Comparison of ENCODE assay signal across 1 cellular context in the genomic region with DNA sequence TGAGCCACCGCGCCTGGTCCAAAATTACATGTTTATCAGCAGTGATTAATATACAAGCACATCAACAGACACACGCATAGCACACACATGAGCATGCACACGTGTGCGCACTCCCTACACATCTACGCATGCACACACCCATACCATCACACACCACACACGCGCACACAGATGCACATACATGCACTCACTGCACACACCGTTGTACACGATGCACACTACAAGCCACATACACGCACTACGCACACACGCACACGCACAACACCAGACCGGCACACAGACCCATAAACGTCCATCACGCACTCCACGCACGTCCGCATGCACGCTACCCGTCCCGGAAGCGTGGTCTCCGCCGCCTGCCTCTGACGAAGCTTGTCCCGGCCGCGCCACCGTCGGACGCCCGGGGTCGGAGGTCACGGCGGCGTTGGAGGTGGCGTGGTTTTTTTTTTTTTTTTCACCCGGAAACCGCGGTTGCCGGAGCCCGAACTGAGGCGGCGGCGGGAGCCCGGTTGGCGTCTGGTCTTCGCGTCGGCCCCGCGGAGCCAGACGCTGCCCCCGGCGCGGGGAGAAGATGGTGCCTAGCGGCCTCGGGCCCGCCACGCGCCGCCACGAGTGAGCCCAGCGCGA.
TF ChIP-seq lines count a peak whose summit lies in the region.

A gene with protein sequence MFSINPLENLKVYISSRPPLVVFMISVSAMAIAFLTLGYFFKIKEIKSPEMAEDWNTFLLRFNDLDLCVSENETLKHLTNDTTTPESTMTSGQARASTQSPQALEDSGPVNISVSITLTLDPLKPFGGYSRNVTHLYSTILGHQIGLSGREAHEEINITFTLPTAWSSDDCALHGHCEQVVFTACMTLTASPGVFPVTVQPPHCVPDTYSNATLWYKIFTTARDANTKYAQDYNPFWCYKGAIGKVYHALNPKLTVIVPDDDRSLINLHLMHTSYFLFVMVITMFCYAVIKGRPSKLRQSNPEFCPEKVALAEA (plus strand): TSS at position 457 of the 627 bp plus-strand sequence. CDS start 20,641 bp downstream, outside the sequence.

TF ChIP-seq in K562, 482 proteins besides CTCF, POLR2A, EP300 and RAD21 (continued from another document and continues in another):
- TF ChIP-seq, protein P1, sequence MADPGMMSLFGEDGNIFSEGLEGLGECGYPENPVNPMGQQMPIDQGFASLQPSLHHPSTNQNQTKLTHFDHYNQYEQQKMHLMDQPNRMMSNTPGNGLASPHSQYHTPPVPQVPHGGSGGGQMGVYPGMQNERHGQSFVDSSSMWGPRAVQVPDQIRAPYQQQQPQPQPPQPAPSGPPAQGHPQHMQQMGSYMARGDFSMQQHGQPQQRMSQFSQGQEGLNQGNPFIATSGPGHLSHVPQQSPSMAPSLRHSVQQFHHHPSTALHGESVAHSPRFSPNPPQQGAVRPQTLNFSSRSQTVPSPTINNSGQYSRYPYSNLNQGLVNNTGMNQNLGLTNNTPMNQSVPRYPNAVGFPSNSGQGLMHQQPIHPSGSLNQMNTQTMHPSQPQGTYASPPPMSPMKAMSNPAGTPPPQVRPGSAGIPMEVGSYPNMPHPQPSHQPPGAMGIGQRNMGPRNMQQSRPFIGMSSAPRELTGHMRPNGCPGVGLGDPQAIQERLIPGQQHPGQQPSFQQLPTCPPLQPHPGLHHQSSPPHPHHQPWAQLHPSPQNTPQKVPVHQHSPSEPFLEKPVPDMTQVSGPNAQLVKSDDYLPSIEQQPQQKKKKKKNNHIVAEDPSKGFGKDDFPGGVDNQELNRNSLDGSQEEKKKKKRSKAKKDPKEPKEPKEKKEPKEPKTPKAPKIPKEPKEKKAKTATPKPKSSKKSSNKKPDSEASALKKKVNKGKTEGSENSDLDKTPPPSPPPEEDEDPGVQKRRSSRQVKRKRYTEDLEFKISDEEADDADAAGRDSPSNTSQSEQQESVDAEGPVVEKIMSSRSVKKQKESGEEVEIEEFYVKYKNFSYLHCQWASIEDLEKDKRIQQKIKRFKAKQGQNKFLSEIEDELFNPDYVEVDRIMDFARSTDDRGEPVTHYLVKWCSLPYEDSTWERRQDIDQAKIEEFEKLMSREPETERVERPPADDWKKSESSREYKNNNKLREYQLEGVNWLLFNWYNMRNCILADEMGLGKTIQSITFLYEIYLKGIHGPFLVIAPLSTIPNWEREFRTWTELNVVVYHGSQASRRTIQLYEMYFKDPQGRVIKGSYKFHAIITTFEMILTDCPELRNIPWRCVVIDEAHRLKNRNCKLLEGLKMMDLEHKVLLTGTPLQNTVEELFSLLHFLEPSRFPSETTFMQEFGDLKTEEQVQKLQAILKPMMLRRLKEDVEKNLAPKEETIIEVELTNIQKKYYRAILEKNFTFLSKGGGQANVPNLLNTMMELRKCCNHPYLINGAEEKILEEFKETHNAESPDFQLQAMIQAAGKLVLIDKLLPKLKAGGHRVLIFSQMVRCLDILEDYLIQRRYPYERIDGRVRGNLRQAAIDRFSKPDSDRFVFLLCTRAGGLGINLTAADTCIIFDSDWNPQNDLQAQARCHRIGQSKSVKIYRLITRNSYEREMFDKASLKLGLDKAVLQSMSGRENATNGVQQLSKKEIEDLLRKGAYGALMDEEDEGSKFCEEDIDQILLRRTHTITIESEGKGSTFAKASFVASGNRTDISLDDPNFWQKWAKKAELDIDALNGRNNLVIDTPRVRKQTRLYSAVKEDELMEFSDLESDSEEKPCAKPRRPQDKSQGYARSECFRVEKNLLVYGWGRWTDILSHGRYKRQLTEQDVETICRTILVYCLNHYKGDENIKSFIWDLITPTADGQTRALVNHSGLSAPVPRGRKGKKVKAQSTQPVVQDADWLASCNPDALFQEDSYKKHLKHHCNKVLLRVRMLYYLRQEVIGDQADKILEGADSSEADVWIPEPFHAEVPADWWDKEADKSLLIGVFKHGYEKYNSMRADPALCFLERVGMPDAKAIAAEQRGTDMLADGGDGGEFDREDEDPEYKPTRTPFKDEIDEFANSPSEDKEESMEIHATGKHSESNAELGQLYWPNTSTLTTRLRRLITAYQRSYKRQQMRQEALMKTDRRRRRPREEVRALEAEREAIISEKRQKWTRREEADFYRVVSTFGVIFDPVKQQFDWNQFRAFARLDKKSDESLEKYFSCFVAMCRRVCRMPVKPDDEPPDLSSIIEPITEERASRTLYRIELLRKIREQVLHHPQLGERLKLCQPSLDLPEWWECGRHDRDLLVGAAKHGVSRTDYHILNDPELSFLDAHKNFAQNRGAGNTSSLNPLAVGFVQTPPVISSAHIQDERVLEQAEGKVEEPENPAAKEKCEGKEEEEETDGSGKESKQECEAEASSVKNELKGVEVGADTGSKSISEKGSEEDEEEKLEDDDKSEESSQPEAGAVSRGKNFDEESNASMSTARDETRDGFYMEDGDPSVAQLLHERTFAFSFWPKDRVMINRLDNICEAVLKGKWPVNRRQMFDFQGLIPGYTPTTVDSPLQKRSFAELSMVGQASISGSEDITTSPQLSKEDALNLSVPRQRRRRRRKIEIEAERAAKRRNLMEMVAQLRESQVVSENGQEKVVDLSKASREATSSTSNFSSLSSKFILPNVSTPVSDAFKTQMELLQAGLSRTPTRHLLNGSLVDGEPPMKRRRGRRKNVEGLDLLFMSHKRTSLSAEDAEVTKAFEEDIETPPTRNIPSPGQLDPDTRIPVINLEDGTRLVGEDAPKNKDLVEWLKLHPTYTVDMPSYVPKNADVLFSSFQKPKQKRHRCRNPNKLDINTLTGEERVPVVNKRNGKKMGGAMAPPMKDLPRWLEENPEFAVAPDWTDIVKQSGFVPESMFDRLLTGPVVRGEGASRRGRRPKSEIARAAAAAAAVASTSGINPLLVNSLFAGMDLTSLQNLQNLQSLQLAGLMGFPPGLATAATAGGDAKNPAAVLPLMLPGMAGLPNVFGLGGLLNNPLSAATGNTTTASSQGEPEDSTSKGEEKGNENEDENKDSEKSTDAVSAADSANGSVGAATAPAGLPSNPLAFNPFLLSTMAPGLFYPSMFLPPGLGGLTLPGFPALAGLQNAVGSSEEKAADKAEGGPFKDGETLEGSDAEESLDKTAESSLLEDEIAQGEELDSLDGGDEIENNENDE (IDR thresholded peaks at IDR 0.05; ENCODE audit: low read depth, low read length) = no peak
- TF ChIP-seq HDAC1 (IDR thresholded peaks at IDR 0.05) = peak; percentile 68 to 100; a peak in 3 of 4 replicates
- peak; percentile 97 for TF ChIP-seq NBN (IDR thresholded peaks at IDR 0.05; ENCODE audit: low read depth)
- TF ChIP-seq, protein P2, sequence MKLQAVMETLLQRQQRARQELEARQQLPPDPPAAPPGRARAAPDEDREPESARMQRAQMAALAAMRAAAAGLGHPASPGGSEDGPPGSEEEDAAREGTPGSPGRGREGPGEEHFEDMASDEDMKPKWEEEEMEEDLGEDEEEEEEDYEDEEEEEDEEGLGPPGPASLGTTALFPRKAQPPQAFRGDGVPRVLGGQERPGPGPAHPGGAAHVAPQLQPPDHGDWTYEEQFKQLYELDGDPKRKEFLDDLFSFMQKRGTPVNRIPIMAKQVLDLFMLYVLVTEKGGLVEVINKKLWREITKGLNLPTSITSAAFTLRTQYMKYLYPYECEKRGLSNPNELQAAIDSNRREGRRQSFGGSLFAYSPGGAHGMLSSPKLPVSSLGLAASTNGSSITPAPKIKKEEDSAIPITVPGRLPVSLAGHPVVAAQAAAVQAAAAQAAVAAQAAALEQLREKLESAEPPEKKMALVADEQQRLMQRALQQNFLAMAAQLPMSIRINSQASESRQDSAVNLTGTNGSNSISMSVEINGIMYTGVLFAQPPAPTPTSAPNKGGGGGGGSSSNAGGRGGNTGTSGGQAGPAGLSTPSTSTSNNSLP (IDR thresholded peaks at IDR 0.05; ENCODE audit: borderline replicate concordance, low read depth, low read length) = no peak
- TF ChIP-seq, protein P3, sequence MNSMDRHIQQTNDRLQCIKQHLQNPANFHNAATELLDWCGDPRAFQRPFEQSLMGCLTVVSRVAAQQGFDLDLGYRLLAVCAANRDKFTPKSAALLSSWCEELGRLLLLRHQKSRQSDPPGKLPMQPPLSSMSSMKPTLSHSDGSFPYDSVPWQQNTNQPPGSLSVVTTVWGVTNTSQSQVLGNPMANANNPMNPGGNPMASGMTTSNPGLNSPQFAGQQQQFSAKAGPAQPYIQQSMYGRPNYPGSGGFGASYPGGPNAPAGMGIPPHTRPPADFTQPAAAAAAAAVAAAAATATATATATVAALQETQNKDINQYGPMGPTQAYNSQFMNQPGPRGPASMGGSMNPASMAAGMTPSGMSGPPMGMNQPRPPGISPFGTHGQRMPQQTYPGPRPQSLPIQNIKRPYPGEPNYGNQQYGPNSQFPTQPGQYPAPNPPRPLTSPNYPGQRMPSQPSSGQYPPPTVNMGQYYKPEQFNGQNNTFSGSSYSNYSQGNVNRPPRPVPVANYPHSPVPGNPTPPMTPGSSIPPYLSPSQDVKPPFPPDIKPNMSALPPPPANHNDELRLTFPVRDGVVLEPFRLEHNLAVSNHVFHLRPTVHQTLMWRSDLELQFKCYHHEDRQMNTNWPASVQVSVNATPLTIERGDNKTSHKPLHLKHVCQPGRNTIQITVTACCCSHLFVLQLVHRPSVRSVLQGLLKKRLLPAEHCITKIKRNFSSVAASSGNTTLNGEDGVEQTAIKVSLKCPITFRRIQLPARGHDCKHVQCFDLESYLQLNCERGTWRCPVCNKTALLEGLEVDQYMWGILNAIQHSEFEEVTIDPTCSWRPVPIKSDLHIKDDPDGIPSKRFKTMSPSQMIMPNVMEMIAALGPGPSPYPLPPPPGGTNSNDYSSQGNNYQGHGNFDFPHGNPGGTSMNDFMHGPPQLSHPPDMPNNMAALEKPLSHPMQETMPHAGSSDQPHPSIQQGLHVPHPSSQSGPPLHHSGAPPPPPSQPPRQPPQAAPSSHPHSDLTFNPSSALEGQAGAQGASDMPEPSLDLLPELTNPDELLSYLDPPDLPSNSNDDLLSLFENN (IDR thresholded peaks at IDR 0.05; ENCODE audit: low read depth in 2 of 2, low read length in 2 of 2) = 0 out of 4 replicates have a peak, but pooled peaks of 1 of the 2 experiments have one; percentile 45
- TF ChIP-seq, protein P4, sequence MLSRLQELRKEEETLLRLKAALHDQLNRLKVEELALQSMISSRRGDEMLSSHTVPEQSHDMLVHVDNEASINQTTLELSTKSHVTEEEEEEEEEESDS (CRISPR knock-in tag; IDR thresholded peaks at IDR 0.05) = no peak
- peak; percentile 99 for TF ChIP-seq HDAC2 (IDR thresholded peaks at IDR 0.05)
- TF ChIP-seq PHTF2 (CRISPR knock-in tag; IDR thresholded peaks at IDR 0.05) = no peak
- no peak for TF ChIP-seq FOS (IDR thresholded peaks at IDR 0.05; ENCODE audit: extremely low read depth, insufficient read length)
- TF ChIP-seq GABPB2 (CRISPR knock-in tag; conservative IDR thresholded peaks at IDR 0.05) = no peak
- TF ChIP-seq, protein P5, sequence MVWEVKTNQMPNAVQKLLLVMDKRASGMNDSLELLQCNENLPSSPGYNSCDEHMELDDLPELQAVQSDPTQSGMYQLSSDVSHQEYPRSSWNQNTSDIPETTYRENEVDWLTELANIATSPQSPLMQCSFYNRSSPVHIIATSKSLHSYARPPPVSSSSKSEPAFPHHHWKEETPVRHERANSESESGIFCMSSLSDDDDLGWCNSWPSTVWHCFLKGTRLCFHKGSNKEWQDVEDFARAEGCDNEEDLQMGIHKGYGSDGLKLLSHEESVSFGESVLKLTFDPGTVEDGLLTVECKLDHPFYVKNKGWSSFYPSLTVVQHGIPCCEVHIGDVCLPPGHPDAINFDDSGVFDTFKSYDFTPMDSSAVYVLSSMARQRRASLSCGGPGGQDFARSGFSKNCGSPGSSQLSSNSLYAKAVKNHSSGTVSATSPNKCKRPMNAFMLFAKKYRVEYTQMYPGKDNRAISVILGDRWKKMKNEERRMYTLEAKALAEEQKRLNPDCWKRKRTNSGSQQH (CRISPR knock-in tag; IDR thresholded peaks at IDR 0.05) = peak; percentile 92
- TF ChIP-seq SMARCA5 (IDR thresholded peaks at IDR 0.05) = peak; percentile 97
- no peak for TF ChIP-seq ZNF77 (CRISPR knock-in tag; IDR thresholded peaks at IDR 0.05)
- TF ChIP-seq DPF2 (IDR thresholded peaks at IDR 0.05) = peak; percentile 89
- TF ChIP-seq ZNF830 (CRISPR knock-in tag; IDR thresholded peaks at IDR 0.05) = peak; percentile 84; the same call in 1 of the 2 replicates
- no peak for TF ChIP-seq KDM2B (CRISPR knock-in tag; IDR thresholded peaks at IDR 0.05)
- TF ChIP-seq PTRF (tag; IDR thresholded peaks at IDR 0.05) = no peak
- TF ChIP-seq, protein P6, sequence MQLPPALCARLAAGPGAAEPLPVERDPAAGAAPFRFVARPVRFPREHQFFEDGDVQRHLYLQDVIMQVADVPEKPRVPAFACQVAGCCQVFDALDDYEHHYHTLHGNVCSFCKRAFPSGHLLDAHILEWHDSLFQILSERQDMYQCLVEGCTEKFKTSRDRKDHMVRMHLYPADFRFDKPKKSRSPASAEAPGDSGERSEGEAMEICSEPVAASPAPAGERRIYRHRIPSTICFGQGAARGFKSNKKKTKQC (CRISPR knock-in tag; IDR thresholded peaks at IDR 0.05) = peak; percentile 91
- TF ChIP-seq CBX8 (IDR thresholded peaks at IDR 0.05; ENCODE audit: borderline replicate concordance, extremely low read depth, low read depth, low read length, poor library complexity, severe bottlenecking) = no peak
- TF ChIP-seq CBFA2T3 (IDR thresholded peaks at IDR 0.05) = peak; percentile 64
- TF ChIP-seq SMAD2 (IDR thresholded peaks at IDR 0.05; ENCODE audit: low read depth, low read length) = no peak
- peak; percentile 99 for TF ChIP-seq NR2C1 (IDR thresholded peaks at IDR 0.05)
- TF ChIP-seq NR2C1 (tag; IDR thresholded peaks at IDR 0.05) = peak; percentile 99
- TF ChIP-seq, protein P7, sequence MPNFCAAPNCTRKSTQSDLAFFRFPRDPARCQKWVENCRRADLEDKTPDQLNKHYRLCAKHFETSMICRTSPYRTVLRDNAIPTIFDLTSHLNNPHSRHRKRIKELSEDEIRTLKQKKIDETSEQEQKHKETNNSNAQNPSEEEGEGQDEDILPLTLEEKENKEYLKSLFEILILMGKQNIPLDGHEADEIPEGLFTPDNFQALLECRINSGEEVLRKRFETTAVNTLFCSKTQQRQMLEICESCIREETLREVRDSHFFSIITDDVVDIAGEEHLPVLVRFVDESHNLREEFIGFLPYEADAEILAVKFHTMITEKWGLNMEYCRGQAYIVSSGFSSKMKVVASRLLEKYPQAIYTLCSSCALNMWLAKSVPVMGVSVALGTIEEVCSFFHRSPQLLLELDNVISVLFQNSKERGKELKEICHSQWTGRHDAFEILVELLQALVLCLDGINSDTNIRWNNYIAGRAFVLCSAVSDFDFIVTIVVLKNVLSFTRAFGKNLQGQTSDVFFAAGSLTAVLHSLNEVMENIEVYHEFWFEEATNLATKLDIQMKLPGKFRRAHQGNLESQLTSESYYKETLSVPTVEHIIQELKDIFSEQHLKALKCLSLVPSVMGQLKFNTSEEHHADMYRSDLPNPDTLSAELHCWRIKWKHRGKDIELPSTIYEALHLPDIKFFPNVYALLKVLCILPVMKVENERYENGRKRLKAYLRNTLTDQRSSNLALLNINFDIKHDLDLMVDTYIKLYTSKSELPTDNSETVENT (CRISPR knock-in tag; IDR thresholded peaks at IDR 0.05) = peak; percentile 78
- no peak for TF ChIP-seq KAT8 (IDR thresholded peaks at IDR 0.05; ENCODE audit: low read depth)
- TF ChIP-seq ZNF696 (CRISPR knock-in tag; conservative IDR thresholded peaks at IDR 0.05) = no peak
- no peak for TF ChIP-seq HNRNPL (IDR thresholded peaks at IDR 0.05; ENCODE audit: low read depth, low read length)
- TF ChIP-seq ARID1B (IDR thresholded peaks at IDR 0.05) = peak; percentile 80
- TF ChIP-seq SRSF9 (IDR thresholded peaks at IDR 0.05; ENCODE audit: borderline replicate concordance, low read depth, low read length) = no peak
- TF ChIP-seq RBM34 (IDR thresholded peaks at IDR 0.05; ENCODE audit: borderline replicate concordance, insufficient read depth, low read length) = no peak
- TF ChIP-seq POLR3G (IDR thresholded peaks at IDR 0.05; ENCODE audit: extremely low read depth, insufficient read length, insufficient replicate concordance) = no peak
- peak; percentile 94 for TF ChIP-seq NEUROD1 (IDR thresholded peaks at IDR 0.05; ENCODE audit: borderline replicate concordance, low read depth, low read length, partially characterized antibody)
- TF ChIP-seq SMAD3 (CRISPR knock-in tag; conservative IDR thresholded peaks at IDR 0.05) = no peak
